Comparison of ENCODE assay signal across 8 cellular contexts in the genomic region with DNA sequence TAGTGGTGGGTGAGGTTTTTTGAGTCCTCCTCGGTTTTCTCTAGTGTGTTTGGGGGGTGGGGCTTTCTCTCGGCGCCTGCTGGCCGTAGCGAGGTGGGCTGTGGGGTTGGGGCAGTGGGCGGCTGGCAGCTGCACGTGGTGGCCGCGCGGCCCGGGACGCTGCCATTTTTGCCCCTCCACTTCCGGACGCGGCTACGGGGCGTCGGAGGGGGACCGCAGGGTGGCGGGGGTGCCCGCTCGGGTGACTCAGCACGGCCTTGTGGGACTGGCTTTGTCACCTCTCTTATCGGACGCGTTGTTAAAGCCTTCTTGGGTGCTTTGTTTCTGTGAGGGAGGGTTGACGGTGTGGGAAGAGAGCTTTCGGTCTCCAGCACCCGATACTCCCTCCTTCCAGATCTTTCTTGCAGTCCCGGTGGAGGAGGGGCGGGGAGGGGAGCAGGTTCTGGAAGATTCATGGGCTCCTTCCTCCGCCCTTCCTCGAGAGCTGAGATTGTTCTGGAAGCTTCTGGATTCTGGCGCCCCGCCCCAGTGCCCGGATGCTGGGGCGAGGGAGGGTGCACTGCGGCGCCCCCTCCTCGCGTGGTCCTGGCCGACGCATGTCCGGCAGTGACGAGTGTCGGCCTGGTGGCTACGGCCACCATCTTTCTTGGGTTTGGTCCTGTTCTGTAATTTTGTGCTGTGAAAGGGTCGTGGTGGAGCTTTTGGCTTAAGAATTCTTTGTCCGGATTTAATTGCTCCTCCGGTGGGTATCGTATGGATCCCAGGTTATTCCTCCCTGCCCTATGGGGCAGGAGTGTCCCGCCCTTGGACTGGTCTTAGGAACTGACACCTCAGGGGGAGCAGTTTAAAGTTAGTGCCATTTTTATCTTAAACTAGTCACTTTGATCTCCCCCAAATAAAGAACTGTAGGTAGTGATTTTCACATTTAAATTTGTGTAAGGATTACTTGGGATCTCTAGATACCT. TPM values are rescaled to one million over a fixed set of nuclear protein-coding genes. Genes with fewer than 3 reads are reported as not detected.
A peak's percentile ranks its signal among the peaks of the same experiment; 100 is the strongest.
DNase-seq lines count a peak whose midpoint lies in the region; ATAC-seq, FAIRE-seq and TF ChIP-seq lines count a peak whose summit lies in the region.

No MANE protein-coding gene starts in this region.

- peak overlapping the region; percentile 98 for H3K4me3 Mint-ChIP-seq in astrocyte (ENCODE audit: unreplicated experiment)

- H3K27me3 ChIP-seq in BE2C: no peaks in the 10 kb centered on the region
- H3K27me3 ChIP-seq in HUES48 (ENCODE audit: control insufficient read depth, insufficient read depth, low read length): no peaks in the 10 kb centered on the region
- no peaks in the 10 kb centered on the region for H3K27me3 ChIP-seq in astrocyte (ENCODE audit: insufficient read depth, low read length)
- H3K27me3 ChIP-seq in iPS DF 6.9 (ENCODE audit: control insufficient read depth, insufficient read depth, low read length): no peaks in the 10 kb centered on the region
- H3K27me3 ChIP-seq in sigmoid colon: no peaks in the 10 kb centered on the region

- H4K20me1 ChIP-seq in astrocyte (ENCODE audit: insufficient read depth, low read length): peaks cover 57% of the 10 kb centered on the region

- TF ChIP-seq POLR2A in sigmoid colon (IDR thresholded peaks at IDR 0.05): no peak

- H3K9ac ChIP-seq in HUES48 (ENCODE audit: low read depth, low read length) (peak overlapping the region; percentile 99), astrocyte (ENCODE audit: low read length) (peak overlapping the region; percentile 100)

- peak overlapping the region; percentile 98 for H3K27ac Mint-ChIP-seq in astrocyte (ENCODE audit: unreplicated experiment)

- H3K36me3 ChIP-seq in BE2C (peaks cover 56% of the 10 kb centered on the region), HUES48 (ENCODE audit: control insufficient read depth, insufficient read depth, low read length) (peaks cover 50% of the 10 kb centered on the region), astrocyte (ENCODE audit: insufficient read depth, low read length) (peaks cover 42% of the 10 kb centered on the region), iPS DF 6.9 (ENCODE audit: control insufficient read depth, insufficient read depth, low read length) (peaks cover 33% of the 10 kb centered on the region), sigmoid colon (peaks cover 22 to 39% (median 38%) of the 10 kb centered on the region in 4 donors)

- peaks cover 3% of the 10 kb centered on the region for H3K9me3 Mint-ChIP-seq in astrocyte (ENCODE audit: unreplicated experiment)

- peaks cover 61% of the 10 kb centered on the region for H3K79me2 ChIP-seq in astrocyte (ENCODE audit: insufficient read depth, low read length)

- WGBS in iPS DF 6.9 (ENCODE audit: insufficient coverage, insufficient read length): no CpG with 5 or more reads among the region's 52 CpGs
- WGBS in sigmoid colon, 2 donors: 0% methylated on average over 52 of the region's 52 CpGs

- H3K27me3 Mint-ChIP-seq in astrocyte (ENCODE audit: low read depth, unreplicated experiment): no peaks in the 10 kb centered on the region

- H3K4me3 ChIP-seq in BE2C (ENCODE audit: low read depth, low read length): peak overlapping the region; percentile 94
- H3K4me3 ChIP-seq in HUES48 (ENCODE audit: low read depth, low read length): peak overlapping the region; percentile 95
- peak overlapping the region; percentile 100 for H3K4me3 ChIP-seq in astrocyte (ENCODE audit: insufficient read depth, low read depth, low read length)
- H3K4me3 ChIP-seq in iPS DF 6.9 (ENCODE audit: low read length): peak overlapping the region; percentile 79
- H3K4me3 ChIP-seq in sigmoid colon: peak overlapping the region; percentile 68 to 98 (median 82)

- no peak for FAIRE-seq in astrocyte (lab: Jason Lieb, UNC)

- H3K4me1 Mint-ChIP-seq in astrocyte (ENCODE audit: low read depth, unreplicated experiment): peaks cover 35% of the 10 kb centered on the region

- peak; percentile 23 for ATAC-seq in GM19463 (IDR thresholded peaks at IDR 0.05; ENCODE audit: unreplicated experiment)

- no peak overlapping the region for H2AFZ ChIP-seq in astrocyte (ENCODE audit: low read depth, low read length)

- no peak for TF ChIP-seq CTCF in BE2C (IDR thresholded peaks at IDR 0.05; ENCODE audit: low read depth, low read length)
- TF ChIP-seq CTCF in astrocyte (IDR thresholded peaks at IDR 0.05; ENCODE audit: insufficient read depth, low read depth, low read length): no peak
- TF ChIP-seq CTCF in sigmoid colon (IDR thresholded peaks at IDR 0.05): no peak

- H3K4me2 ChIP-seq in astrocyte (ENCODE audit: low read length): peak overlapping the region; percentile 93

- peaks cover 32% of the 10 kb centered on the region for H3K36me3 Mint-ChIP-seq in astrocyte (ENCODE audit: low read depth, unreplicated experiment)

- H3K27ac ChIP-seq in HUES48 (ENCODE audit: low read depth, low read length) (peak overlapping the region; percentile 96), astrocyte (ENCODE audit: low read depth, low read length) (peak overlapping the region; percentile 92), iPS DF 6.9 (ENCODE audit: low read length) (no peak overlapping the region), sigmoid colon (peak overlapping the region; percentile 96 to 99 (median 96))

- peaks cover 8% of the 10 kb centered on the region for H3K4me1 ChIP-seq in BE2C
- peaks cover 18% of the 10 kb centered on the region for H3K4me1 ChIP-seq in HUES48 (ENCODE audit: control insufficient read depth, insufficient read depth, low read length)
- peaks cover 17% of the 10 kb centered on the region for H3K4me1 ChIP-seq in astrocyte (ENCODE audit: insufficient read depth, low read length)
- H3K4me1 ChIP-seq in iPS DF 6.9 (ENCODE audit: control insufficient read depth, insufficient read depth, low read length): no peaks in the 10 kb centered on the region; the same call in 1 of the 2 replicates
- H3K4me1 ChIP-seq in sigmoid colon: peaks cover 0 to 25% (median 24%) of the 10 kb centered on the region in 4 donors

- DNase-seq in BE2C (peak; percentile 56), T1000 (lab: John Stamatoyannopoulos, UW) (peak; percentile 64), astrocyte (ENCODE audit: low read depth) (no peak), iPS DF 6.9 (ENCODE audit: low read depth, low spot score) (no peak), sigmoid colon (peak; percentile 87), SHP77 (lab: John Stamatoyannopoulos, UW) (no peak)

- H3K9me3 ChIP-seq in BE2C: no peaks in the 10 kb centered on the region
- no peaks in the 10 kb centered on the region for H3K9me3 ChIP-seq in HUES48 (ENCODE audit: control insufficient read depth, insufficient read depth, low read length)
- no peaks in the 10 kb centered on the region for H3K9me3 ChIP-seq in astrocyte (ENCODE audit: insufficient read depth, low read depth, low read length)
- no peaks in the 10 kb centered on the region for H3K9me3 ChIP-seq in iPS DF 6.9 (ENCODE audit: control insufficient read depth, insufficient read depth, low read length)
- H3K9me3 ChIP-seq in sigmoid colon: no peaks in the 10 kb centered on the region

- peak in 1 of 4 donors; percentile 39 for TF ChIP-seq EP300 in sigmoid colon (IDR thresholded peaks at IDR 0.05)

- intact Hi-C loops in sigmoid colon (cut with DNase I): no loop called here

RNA-seq across cellular contexts. Expression of a gene that starts 0.7 kb away (rescaled TPM):
- polyA plus RNA-seq in BE2C (2012; ENCODE audit: insufficient read depth, insufficient read length, low read depth): 666 TPM
- total RNA-seq in astrocyte (859 and 914 TPM in 2 replicates), sigmoid colon (100 to 1,000 TPM; 442 to 569 (median 518) TPM)
- 100 to 1,000 TPM; 182 to 484 (median 320) TPM for polyA plus RNA-seq in sigmoid colon

RNA-seq across cellular contexts. Expression of a gene that starts 9.7 kb away (rescaled TPM):
- 111 TPM for polyA plus RNA-seq in BE2C (2012; ENCODE audit: insufficient read depth, insufficient read length, low read depth)
- total RNA-seq in astrocyte (61.8 and 66.6 TPM in 2 replicates), sigmoid colon (10 to 100 TPM; 25.3 to 28.8 (median 27.2) TPM)
- polyA plus RNA-seq in sigmoid colon: 10 to 100 TPM in 1 of 3 donors, 1 to 10 TPM in 2; 7.2 to 36.9 (median 7.9) TPM

RNA-seq across cellular contexts. Expression of a gene that starts 17.7 kb away (rescaled TPM):
- 26.2 TPM for polyA plus RNA-seq in BE2C (2012; ENCODE audit: insufficient read depth, insufficient read length, low read depth)
- total RNA-seq in astrocyte (10.1 and 11.0 TPM in 2 replicates), sigmoid colon (10 to 100 TPM in 1 of 4 donors, 1 to 10 TPM in 3; 4.7 to 13.6 (median 8.4) TPM)
- polyA plus RNA-seq in sigmoid colon: 10 to 100 TPM in 2 of 3 donors, 1 to 10 TPM in 1; 8.4 to 16.2 (median 13.4) TPM

RNA-seq across cellular contexts. Expression of a gene that starts 22.6 kb away (rescaled TPM):
- polyA plus RNA-seq in BE2C (2012; ENCODE audit: insufficient read depth, insufficient read length, low read depth): 8.0 TPM
- 0.07 and 0.09 TPM in 2 replicates for total RNA-seq in astrocyte
- 1 to 10 TPM in 1 of 4 donors, under 1 TPM in 3; 0.16 to 1.1 (median 0.68) TPM for total RNA-seq in sigmoid colon
- polyA plus RNA-seq in sigmoid colon: under 1 TPM in 1 of 3 donors, not detected in 2; 0.63 TPM

RNA-seq across cellular contexts. Expression of a gene that starts 24.2 kb away (rescaled TPM):
- 184 TPM for polyA plus RNA-seq in BE2C (2012; ENCODE audit: insufficient read depth, insufficient read length, low read depth)
- total RNA-seq in astrocyte (14.8 and 15.3 TPM in 2 replicates), sigmoid colon (100 to 1,000 TPM; 147 to 195 (median 180) TPM)
- 10 to 100 TPM in 2 of 3 donors, 1 to 10 TPM in 1; 4.2 to 24.8 (median 10.8) TPM for polyA plus RNA-seq in sigmoid colon

Comparison
In these comparisons a context has a peak if more than half of its experiments do, and no peak if none do; other contexts are left out.
1. DNase-seq: peak in BE2C (single experiment), T1000 (single experiment) and sigmoid colon (single experiment); none in astrocyte (single experiment), iPS DF 6.9 (single experiment) and SHP77 (0 of 2).
2. Peak in every context shown above with its lines, with median percentiles within 50 percentile points of each other: H3K4me3 ChIP-seq.